ENCODE assay signal across 1 cellular context in the genomic region with DNA sequence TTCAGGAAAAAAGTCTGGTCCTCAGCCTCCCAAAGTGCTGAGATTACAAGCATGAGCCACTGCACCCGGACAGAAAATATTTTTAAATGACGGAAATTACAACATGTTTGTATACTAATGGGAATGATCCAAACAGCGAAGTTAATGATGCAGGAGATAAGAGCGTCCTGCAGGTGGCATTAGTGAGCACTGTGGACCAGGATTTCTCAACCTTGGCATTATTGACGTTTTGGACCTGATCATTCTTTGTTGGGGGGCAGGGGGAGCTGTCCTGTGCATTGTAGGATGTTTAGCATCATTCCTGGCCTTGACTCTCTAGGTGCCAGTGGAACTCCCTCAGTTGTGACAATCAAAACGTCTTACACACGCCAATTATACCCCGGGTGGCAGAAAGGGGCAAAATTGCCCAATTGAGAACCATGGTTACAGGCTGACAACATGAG.
A peak's percentile ranks its signal among the peaks of the same experiment; 100 is the strongest.
TF ChIP-seq lines count a peak whose summit lies in the region.

No MANE protein-coding gene starts in this region.

TF ChIP-seq in HepG2, 621 proteins besides CTCF, POLR2A, EP300 and RAD21 (continued from another document and continues in another):
- 0 out of 2 replicates have a peak, but pooled peaks have one; percentile 24 for TF ChIP-seq CBFB (CRISPR knock-in tag; IDR thresholded peaks at IDR 0.05)
- TF ChIP-seq SOX6 (IDR thresholded peaks at IDR 0.05): no peak
- peak; percentile 22; the same call in 1 of the 2 replicates for TF ChIP-seq SOX6 (CRISPR knock-in tag; IDR thresholded peaks at IDR 0.05)
- no peak for TF ChIP-seq ZSCAN30 (CRISPR knock-in tag; IDR thresholded peaks at IDR 0.05)
- TF ChIP-seq ZNF776 (CRISPR knock-in tag; IDR thresholded peaks at IDR 0.05): 0 out of 2 replicates have a peak, but pooled peaks have one; percentile 32
- TF ChIP-seq GFI1 (CRISPR knock-in tag; IDR thresholded peaks at IDR 0.05; ENCODE audit: borderline replicate concordance): peak; percentile 41; the same call in 1 of the 2 replicates
- 0 out of 2 replicates have a peak, but pooled peaks have one; percentile 59 for TF ChIP-seq ARNT2 (CRISPR knock-in tag; IDR thresholded peaks at IDR 0.05; ENCODE audit: low read depth)
- TF ChIP-seq NR2F1 (CRISPR knock-in tag; IDR thresholded peaks at IDR 0.05): no peak
- TF ChIP-seq MAFK (conservative IDR thresholded peaks at IDR 0.05 in 1 of 2, IDR thresholded peaks at IDR 0.05 in 1 of 2; ENCODE audit: low read length in 2 of 2): no peak
- TF ChIP-seq ZNF382 (CRISPR knock-in tag; IDR thresholded peaks at IDR 0.05; ENCODE audit: borderline replicate concordance): no peak
- TF ChIP-seq, protein P1, sequence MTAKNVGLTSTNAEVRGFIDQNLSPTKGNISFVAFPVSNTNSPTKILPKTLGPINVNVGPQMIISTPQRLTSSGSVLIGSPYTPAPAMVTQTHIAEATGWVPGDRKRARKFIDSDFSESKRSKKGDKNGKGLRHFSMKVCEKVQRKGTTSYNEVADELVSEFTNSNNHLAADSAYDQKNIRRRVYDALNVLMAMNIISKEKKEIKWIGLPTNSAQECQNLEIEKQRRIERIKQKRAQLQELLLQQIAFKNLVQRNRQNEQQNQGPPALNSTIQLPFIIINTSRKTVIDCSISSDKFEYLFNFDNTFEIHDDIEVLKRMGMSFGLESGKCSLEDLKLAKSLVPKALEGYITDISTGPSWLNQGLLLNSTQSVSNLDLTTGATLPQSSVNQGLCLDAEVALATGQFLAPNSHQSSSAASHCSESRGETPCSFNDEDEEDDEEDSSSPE (CRISPR knock-in tag; IDR thresholded peaks at IDR 0.05): no peak
- no peak for TF ChIP-seq TBL1XR1 (IDR thresholded peaks at IDR 0.05; ENCODE audit: borderline replicate concordance, low read length, partially characterized antibody)
- TF ChIP-seq POGZ (CRISPR knock-in tag; IDR thresholded peaks at IDR 0.05): peak; percentile 49; the same call in 1 of the 2 replicates
- 0 out of 2 replicates have a peak, but pooled peaks have one; percentile 56 for TF ChIP-seq ZC3H4 (CRISPR knock-in tag; IDR thresholded peaks at IDR 0.05; ENCODE audit: borderline replicate concordance)
- TF ChIP-seq, protein P2, sequence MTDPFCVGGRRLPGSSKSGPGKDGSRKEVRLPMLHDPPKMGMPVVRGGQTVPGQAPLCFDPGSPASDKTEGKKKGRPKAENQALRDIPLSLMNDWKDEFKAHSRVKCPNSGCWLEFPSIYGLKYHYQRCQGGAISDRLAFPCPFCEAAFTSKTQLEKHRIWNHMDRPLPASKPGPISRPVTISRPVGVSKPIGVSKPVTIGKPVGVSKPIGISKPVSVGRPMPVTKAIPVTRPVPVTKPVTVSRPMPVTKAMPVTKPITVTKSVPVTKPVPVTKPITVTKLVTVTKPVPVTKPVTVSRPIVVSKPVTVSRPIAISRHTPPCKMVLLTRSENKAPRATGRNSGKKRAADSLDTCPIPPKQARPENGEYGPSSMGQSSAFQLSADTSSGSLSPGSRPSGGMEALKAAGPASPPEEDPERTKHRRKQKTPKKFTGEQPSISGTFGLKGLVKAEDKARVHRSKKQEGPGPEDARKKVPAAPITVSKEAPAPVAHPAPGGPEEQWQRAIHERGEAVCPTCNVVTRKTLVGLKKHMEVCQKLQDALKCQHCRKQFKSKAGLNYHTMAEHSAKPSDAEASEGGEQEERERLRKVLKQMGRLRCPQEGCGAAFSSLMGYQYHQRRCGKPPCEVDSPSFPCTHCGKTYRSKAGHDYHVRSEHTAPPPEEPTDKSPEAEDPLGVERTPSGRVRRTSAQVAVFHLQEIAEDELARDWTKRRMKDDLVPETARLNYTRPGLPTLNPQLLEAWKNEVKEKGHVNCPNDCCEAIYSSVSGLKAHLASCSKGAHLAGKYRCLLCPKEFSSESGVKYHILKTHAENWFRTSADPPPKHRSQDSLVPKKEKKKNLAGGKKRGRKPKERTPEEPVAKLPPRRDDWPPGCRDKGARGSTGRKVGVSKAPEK (CRISPR knock-in tag; IDR thresholded peaks at IDR 0.05; ENCODE audit: borderline replicate concordance): no peak
- TF ChIP-seq POLR2AphosphoS2 (IDR thresholded peaks at IDR 0.05; ENCODE audit: low read depth, low read length): peak; percentile 21; the same call in 1 of the 2 replicates
- no peak; the same call in 1 of the 2 replicates for TF ChIP-seq ELF1 (CRISPR knock-in tag; IDR thresholded peaks at IDR 0.05)
- 0 out of 2 replicates have a peak, but pooled peaks have one; percentile 28 for TF ChIP-seq ISL2 (CRISPR knock-in tag; IDR thresholded peaks at IDR 0.05)
- no peak for TF ChIP-seq CHD2 (IDR thresholded peaks at IDR 0.05; ENCODE audit: low read depth, low read length)
- TF ChIP-seq POLR2G (IDR thresholded peaks at IDR 0.05; ENCODE audit: low read depth, low read length): 0 out of 2 replicates have a peak, but pooled peaks have one; percentile 41
- no peak for TF ChIP-seq ZNF354B (CRISPR knock-in tag; IDR thresholded peaks at IDR 0.05)
- TF ChIP-seq ZSCAN9 (CRISPR knock-in tag; IDR thresholded peaks at IDR 0.05; ENCODE audit: borderline replicate concordance): no peak
- TF ChIP-seq KDM1A (CRISPR knock-in tag; IDR thresholded peaks at IDR 0.05): no peak
- no peak for TF ChIP-seq SP4 (CRISPR knock-in tag; IDR thresholded peaks at IDR 0.05)
- TF ChIP-seq, protein P3, sequence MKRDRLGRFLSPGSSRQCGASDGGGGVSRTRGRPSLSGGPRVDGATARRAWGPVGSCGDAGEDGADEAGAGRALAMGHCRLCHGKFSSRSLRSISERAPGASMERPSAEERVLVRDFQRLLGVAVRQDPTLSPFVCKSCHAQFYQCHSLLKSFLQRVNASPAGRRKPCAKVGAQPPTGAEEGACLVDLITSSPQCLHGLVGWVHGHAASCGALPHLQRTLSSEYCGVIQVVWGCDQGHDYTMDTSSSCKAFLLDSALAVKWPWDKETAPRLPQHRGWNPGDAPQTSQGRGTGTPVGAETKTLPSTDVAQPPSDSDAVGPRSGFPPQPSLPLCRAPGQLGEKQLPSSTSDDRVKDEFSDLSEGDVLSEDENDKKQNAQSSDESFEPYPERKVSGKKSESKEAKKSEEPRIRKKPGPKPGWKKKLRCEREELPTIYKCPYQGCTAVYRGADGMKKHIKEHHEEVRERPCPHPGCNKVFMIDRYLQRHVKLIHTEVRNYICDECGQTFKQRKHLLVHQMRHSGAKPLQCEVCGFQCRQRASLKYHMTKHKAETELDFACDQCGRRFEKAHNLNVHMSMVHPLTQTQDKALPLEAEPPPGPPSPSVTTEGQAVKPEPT (CRISPR knock-in tag; IDR thresholded peaks at IDR 0.05; ENCODE audit: low read depth): no peak
- TF ChIP-seq, protein P4, sequence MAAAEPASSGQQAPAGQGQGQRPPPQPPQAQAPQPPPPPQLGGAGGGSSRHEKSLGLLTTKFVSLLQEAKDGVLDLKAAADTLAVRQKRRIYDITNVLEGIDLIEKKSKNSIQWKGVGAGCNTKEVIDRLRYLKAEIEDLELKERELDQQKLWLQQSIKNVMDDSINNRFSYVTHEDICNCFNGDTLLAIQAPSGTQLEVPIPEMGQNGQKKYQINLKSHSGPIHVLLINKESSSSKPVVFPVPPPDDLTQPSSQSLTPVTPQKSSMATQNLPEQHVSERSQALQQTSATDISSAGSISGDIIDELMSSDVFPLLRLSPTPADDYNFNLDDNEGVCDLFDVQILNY (CRISPR knock-in tag; conservative IDR thresholded peaks at IDR 0.05): no peak
- no peak for TF ChIP-seq ZNF841 (CRISPR knock-in tag; IDR thresholded peaks at IDR 0.05; ENCODE audit: borderline replicate concordance)
- TF ChIP-seq ZBTB38 (CRISPR knock-in tag; IDR thresholded peaks at IDR 0.05): no peak
- TF ChIP-seq GATAD1 (CRISPR knock-in tag; IDR thresholded peaks at IDR 0.05): 0 out of 2 replicates have a peak, but pooled peaks have one; percentile 12
- no peak for TF ChIP-seq NAIF1 (CRISPR knock-in tag; IDR thresholded peaks at IDR 0.05; ENCODE audit: borderline replicate concordance)
- TF ChIP-seq KAT2B (IDR thresholded peaks at IDR 0.05; ENCODE audit: borderline replicate concordance, low read depth, low read length): 0 out of 2 replicates have a peak, but pooled peaks have one; percentile 30
- TF ChIP-seq, protein P5, sequence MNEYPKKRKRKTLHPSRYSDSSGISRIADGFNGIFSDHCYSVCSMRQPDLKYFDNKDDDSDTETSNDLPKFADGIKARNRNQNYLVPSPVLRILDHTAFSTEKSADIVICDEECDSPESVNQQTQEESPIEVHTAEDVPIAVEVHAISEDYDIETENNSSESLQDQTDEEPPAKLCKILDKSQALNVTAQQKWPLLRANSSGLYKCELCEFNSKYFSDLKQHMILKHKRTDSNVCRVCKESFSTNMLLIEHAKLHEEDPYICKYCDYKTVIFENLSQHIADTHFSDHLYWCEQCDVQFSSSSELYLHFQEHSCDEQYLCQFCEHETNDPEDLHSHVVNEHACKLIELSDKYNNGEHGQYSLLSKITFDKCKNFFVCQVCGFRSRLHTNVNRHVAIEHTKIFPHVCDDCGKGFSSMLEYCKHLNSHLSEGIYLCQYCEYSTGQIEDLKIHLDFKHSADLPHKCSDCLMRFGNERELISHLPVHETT (CRISPR knock-in tag; conservative IDR thresholded peaks at IDR 0.05): no peak
- no peak for TF ChIP-seq MIER3 (CRISPR knock-in tag; IDR thresholded peaks at IDR 0.05; ENCODE audit: borderline replicate concordance)
- no peak for TF ChIP-seq RFX1 (IDR thresholded peaks at IDR 0.05)
- TF ChIP-seq SP1 (IDR thresholded peaks at IDR 0.05): no peak
- TF ChIP-seq SP1 (CRISPR knock-in tag; IDR thresholded peaks at IDR 0.05): no peak
- no peak for TF ChIP-seq ZNF235 (CRISPR knock-in tag; IDR thresholded peaks at IDR 0.05; ENCODE audit: borderline replicate concordance)
- no peak for TF ChIP-seq GZF1 (CRISPR knock-in tag; IDR thresholded peaks at IDR 0.05)
- TF ChIP-seq ETV6 (CRISPR knock-in tag; conservative IDR thresholded peaks at IDR 0.05): no peak
- TF ChIP-seq ZNF232 (CRISPR knock-in tag; IDR thresholded peaks at IDR 0.05; ENCODE audit: borderline replicate concordance): no peak
- no peak for TF ChIP-seq ZNF660 (CRISPR knock-in tag; IDR thresholded peaks at IDR 0.05; ENCODE audit: borderline replicate concordance, low read depth)
- TF ChIP-seq ZNF451 (CRISPR knock-in tag; IDR thresholded peaks at IDR 0.05): no peak
- TF ChIP-seq ATRX (CRISPR knock-in tag; IDR thresholded peaks at IDR 0.05; ENCODE audit: borderline replicate concordance): no peak
- no peak for TF ChIP-seq LCORL (IDR thresholded peaks at IDR 0.05)
- TF ChIP-seq LCORL (CRISPR knock-in tag; IDR thresholded peaks at IDR 0.05): no peak; the same call in 1 of the 2 replicates
- peak; percentile 71; the same call in 1 of the 2 replicates for TF ChIP-seq ZNF501 (CRISPR knock-in tag; IDR thresholded peaks at IDR 0.05)
- TF ChIP-seq RFX5 (IDR thresholded peaks at IDR 0.05; ENCODE audit: low read depth, low read length): no peak
- no peak for TF ChIP-seq HOXA7 (CRISPR knock-in tag; IDR thresholded peaks at IDR 0.05)
- no peak for TF ChIP-seq ZNF12 (CRISPR knock-in tag; IDR thresholded peaks at IDR 0.05)
- no peak for TF ChIP-seq NR2F2 (IDR thresholded peaks at IDR 0.05; ENCODE audit: borderline replicate concordance, low read depth)
- TF ChIP-seq RARG (CRISPR knock-in tag; IDR thresholded peaks at IDR 0.05; ENCODE audit: low read depth): 0 out of 2 replicates have a peak, but pooled peaks have one; percentile 65
- no peak for TF ChIP-seq HNRNPH1 (optimal IDR thresholded peaks at IDR 0.05; ENCODE audit: low read depth, low read length)
- TF ChIP-seq ZNF839 (CRISPR knock-in tag; IDR thresholded peaks at IDR 0.05; ENCODE audit: borderline replicate concordance): no peak
- no peak for TF ChIP-seq IKZF1 (IDR thresholded peaks at IDR 0.05)
- TF ChIP-seq, protein P6, sequence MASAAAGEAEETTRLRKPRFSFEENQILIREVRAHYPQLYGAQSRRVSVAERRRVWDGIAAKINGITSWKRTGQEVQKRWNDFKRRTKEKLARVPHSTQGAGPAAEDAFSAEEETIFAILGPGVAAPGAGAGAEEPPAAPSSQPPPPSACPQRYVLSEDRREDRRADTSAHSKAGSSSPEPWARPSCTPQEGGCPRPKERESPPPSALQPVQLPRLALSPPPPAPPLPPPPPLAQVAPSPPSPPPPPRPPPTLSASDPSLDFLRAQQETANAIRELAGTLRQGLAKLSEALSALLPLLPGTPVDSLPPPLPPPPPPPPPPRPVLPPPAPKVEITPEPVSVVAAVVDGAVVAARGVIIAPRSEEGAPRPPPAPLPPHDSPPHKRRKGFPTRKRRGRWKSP (CRISPR knock-in tag; IDR thresholded peaks at IDR 0.05): no peak
- TF ChIP-seq, protein P7, sequence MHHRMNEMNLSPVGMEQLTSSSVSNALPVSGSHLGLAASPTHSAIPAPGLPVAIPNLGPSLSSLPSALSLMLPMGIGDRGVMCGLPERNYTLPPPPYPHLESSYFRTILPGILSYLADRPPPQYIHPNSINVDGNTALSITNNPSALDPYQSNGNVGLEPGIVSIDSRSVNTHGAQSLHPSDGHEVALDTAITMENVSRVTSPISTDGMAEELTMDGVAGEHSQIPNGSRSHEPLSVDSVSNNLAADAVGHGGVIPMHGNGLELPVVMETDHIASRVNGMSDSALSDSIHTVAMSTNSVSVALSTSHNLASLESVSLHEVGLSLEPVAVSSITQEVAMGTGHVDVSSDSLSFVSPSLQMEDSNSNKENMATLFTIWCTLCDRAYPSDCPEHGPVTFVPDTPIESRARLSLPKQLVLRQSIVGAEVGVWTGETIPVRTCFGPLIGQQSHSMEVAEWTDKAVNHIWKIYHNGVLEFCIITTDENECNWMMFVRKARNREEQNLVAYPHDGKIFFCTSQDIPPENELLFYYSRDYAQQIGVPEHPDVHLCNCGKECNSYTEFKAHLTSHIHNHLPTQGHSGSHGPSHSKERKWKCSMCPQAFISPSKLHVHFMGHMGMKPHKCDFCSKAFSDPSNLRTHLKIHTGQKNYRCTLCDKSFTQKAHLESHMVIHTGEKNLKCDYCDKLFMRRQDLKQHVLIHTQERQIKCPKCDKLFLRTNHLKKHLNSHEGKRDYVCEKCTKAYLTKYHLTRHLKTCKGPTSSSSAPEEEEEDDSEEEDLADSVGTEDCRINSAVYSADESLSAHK (CRISPR knock-in tag; IDR thresholded peaks at IDR 0.05; ENCODE audit: borderline replicate concordance): no peak
- no peak for TF ChIP-seq ZNF549 (CRISPR knock-in tag; IDR thresholded peaks at IDR 0.05)
- TF ChIP-seq ZNF775 (CRISPR knock-in tag; IDR thresholded peaks at IDR 0.05; ENCODE audit: borderline replicate concordance): no peak
- TF ChIP-seq SNAI1 (CRISPR knock-in tag; IDR thresholded peaks at IDR 0.05; ENCODE audit: borderline replicate concordance): peak; percentile 16; the same call in 1 of the 2 replicates
- TF ChIP-seq, protein P8, sequence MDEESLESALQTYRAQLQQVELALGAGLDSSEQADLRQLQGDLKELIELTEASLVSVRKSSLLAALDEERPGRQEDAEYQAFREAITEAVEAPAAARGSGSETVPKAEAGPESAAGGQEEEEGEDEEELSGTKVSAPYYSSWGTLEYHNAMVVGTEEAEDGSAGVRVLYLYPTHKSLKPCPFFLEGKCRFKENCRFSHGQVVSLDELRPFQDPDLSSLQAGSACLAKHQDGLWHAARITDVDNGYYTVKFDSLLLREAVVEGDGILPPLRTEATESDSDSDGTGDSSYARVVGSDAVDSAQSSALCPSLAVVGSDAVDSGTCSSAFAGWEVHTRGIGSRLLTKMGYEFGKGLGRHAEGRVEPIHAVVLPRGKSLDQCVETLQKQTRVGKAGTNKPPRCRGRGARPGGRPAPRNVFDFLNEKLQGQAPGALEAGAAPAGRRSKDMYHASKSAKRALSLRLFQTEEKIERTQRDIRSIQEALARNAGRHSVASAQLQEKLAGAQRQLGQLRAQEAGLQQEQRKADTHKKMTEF (CRISPR knock-in tag; IDR thresholded peaks at IDR 0.05): peak; percentile 51; the same call in 1 of the 2 replicates
